In genomic region chr16:22635801-22636200, GRCh38 we compare ENCODE assay signal across 24 cellular contexts.
"Had no signal": no experiment of that assay in that cellular context is flagged by ENCODE, and none has a peak within 500 bp of the region (broad histone marks: within the 10 kb centered on the region; RNA-seq: fewer than 3 reads in every experiment).

No MANE protein-coding gene starts in this region.

- H3K4me1 Mint-ChIP-seq: central memory CD8-positive, alpha-beta T cell; stimulated activated memory B cell treated with anti-CD40 and anti-IgM and Interleukin-4, amounts not matched to agents 10 μg/mL and 1 μg/mL and 100 μg/mL, for 72 hours; stimulated activated naive CD8-positive, alpha-beta T cell treated with anti-CD3 and anti-CD28 coated beads, Interleukin-15, amount 100 ng/mL, for 72 hours had no signal

- H3K9me3 Mint-ChIP-seq: activated T-cell treated with anti-CD3 and anti-CD28 coated beads, Interleukin-2, amount 50 U/mL, for 72 hours; central memory CD8-positive, alpha-beta T cell; natural killer cell treated with Interleukin-12 subunit alpha and Interleukin-12 subunit beta and Interleukin-15 and Interleukin-18, amount 100 ng/mL, for 72 hours; stimulated activated memory B cell treated with anti-CD40 and anti-IgM and Interleukin-4, amounts not matched to agents 10 μg/mL and 1 μg/mL and 100 μg/mL, for 72 hours; stimulated activated naive CD8-positive, alpha-beta T cell treated with anti-CD3 and anti-CD28 coated beads, Interleukin-15, amount 100 ng/mL, for 72 hours had no signal

- H3K27ac Mint-ChIP-seq: activated naive CD8-positive, alpha-beta T cell; activated T-cell treated with anti-CD3 and anti-CD28 coated beads, Interleukin-2, amount 50 U/mL, for 72 hours; natural killer cell treated with Interleukin-12 subunit alpha and Interleukin-12 subunit beta and Interleukin-15 and Interleukin-18, amount 100 ng/mL, for 72 hours; stimulated activated memory B cell treated with anti-CD40 and anti-IgM and Interleukin-4, amounts not matched to agents 10 μg/mL and 1 μg/mL and 100 μg/mL, for 72 hours; stimulated activated naive CD8-positive, alpha-beta T cell treated with anti-CD3 and anti-CD28 coated beads, Interleukin-15, amount 100 ng/mL, for 72 hours had no signal

- H3K4me3 Mint-ChIP-seq: activated naive CD8-positive, alpha-beta T cell; activated T-cell treated with anti-CD3 and anti-CD28 coated beads, Interleukin-2, amount 50 U/mL, for 72 hours; central memory CD8-positive, alpha-beta T cell; natural killer cell treated with Interleukin-12 subunit alpha and Interleukin-12 subunit beta and Interleukin-15 and Interleukin-18, amount 100 ng/mL, for 72 hours; stimulated activated memory B cell treated with anti-CD40 and anti-IgM and Interleukin-4, amounts not matched to agents 10 μg/mL and 1 μg/mL and 100 μg/mL, for 72 hours; stimulated activated naive CD8-positive, alpha-beta T cell treated with anti-CD3 and anti-CD28 coated beads, Interleukin-15, amount 100 ng/mL, for 72 hours had no signal

- H3K27ac ChIP-seq: gastrocnemius medialis, left ventricle myocardium inferior, right atrium auricular region, thyroid gland, upper lobe of left lung, vagina had no signal

- H3K4me3 ChIP-seq: gastrocnemius medialis, left ventricle myocardium inferior, lung, mucosa of descending colon, right atrium auricular region, smooth muscle cell, thyroid gland, upper lobe of left lung, vagina had no signal

- DNase-seq: activated CD4-positive, alpha-beta T cell treated with anti-CD3 and anti-CD28 coated beads for 4 hours; activated CD4-positive, alpha-beta T cell treated with anti-CD3 and anti-CD28 coated beads, Interleukin-2, amount 50 U/mL, for 48 hours; activated naive CD4-positive, alpha-beta T cell; activated T-cell treated with anti-CD3 and anti-CD28 coated beads, Interleukin-2, amount 50 U/mL, for 72 hours; dermis blood vessel endothelial cell; effector CD8-positive, alpha-beta T cell; erythroblast; gastrocnemius medialis; left ventricle myocardium inferior; mucosa of descending colon; stimulated activated CD4-positive, alpha-beta T cell treated with anti-CD3 and anti-CD28 coated beads, Interleukin-1b, Interleukin-23, amount 100 ng/mL, for 48 hours; stimulated activated CD4-positive, alpha-beta T cell treated with anti-CD3 and anti-CD28 coated beads, Interleukin-4, amount 100 ng/mL, for 4 hours; stimulated activated CD8-positive, alpha-beta memory T cell treated with anti-CD3 and anti-CD28 coated beads, Interleukin-4, amount 100 ng/mL, for 48 hours; stimulated activated naive CD8-positive, alpha-beta T cell treated with anti-CD3 and anti-CD28 coated beads, Interleukin-15, amount 100 ng/mL, for 72 hours; thyroid gland; upper lobe of left lung had no signal

- H3K4me1 ChIP-seq: gastrocnemius medialis, left ventricle myocardium inferior, right atrium auricular region, thyroid gland, upper lobe of left lung, vagina had no signal

- H3K27me3 Mint-ChIP-seq: stimulated activated memory B cell treated with anti-CD40 and anti-IgM and Interleukin-4, amounts not matched to agents 10 μg/mL and 1 μg/mL and 100 μg/mL, for 72 hours had no signal

- H3K27me3 ChIP-seq: right atrium auricular region, thyroid gland, upper lobe of left lung, vagina had no signal

- H3K4me2 ChIP-seq: smooth muscle cell had no signal

- ATAC-seq: activated T-cell treated with anti-CD3 and anti-CD28 coated beads, Interleukin-2, amount 50 U/mL, for 72 hours; gastrocnemius medialis; mucosa of descending colon; stimulated activated memory B cell treated with anti-CD40 and anti-IgM and Interleukin-4, amounts not matched to agents 10 μg/mL and 1 μg/mL and 100 μg/mL, for 72 hours; stimulated activated naive CD8-positive, alpha-beta T cell treated with anti-CD3 and anti-CD28 coated beads, Interleukin-15, amount 100 ng/mL, for 72 hours had no signal

- H3K9me3 ChIP-seq: gastrocnemius medialis, mucosa of descending colon, thyroid gland, vagina had no signal

- H3K36me3 ChIP-seq: gastrocnemius medialis, left ventricle myocardium inferior, right atrium auricular region, thyroid gland, upper lobe of left lung, vagina had no signal

- H3K36me3 Mint-ChIP-seq: activated naive CD8-positive, alpha-beta T cell; natural killer cell treated with Interleukin-12 subunit alpha and Interleukin-12 subunit beta and Interleukin-15 and Interleukin-18, amount 100 ng/mL, for 72 hours; stimulated activated memory B cell treated with anti-CD40 and anti-IgM and Interleukin-4, amounts not matched to agents 10 μg/mL and 1 μg/mL and 100 μg/mL, for 72 hours had no signal
